Comparison of ENCODE assay signal across 1 cellular context in genomic region chrX:106751407-106751806, GRCh38.
A peak's percentile ranks its signal among the peaks of the same experiment; 100 is the strongest.
TF ChIP-seq lines count a peak whose summit lies in the region.

No MANE protein-coding gene starts in this region.

TF ChIP-seq in HepG2, 621 proteins besides CTCF, POLR2A, EP300 and RAD21:
- TF ChIP-seq ZBTB1 (CRISPR knock-in tag; IDR thresholded peaks at IDR 0.05; ENCODE audit: borderline replicate concordance) (no peak), FOXA1 (IDR thresholded peaks at IDR 0.05) (no peak), FOXA1 (CRISPR knock-in tag; IDR thresholded peaks at IDR 0.05) (no peak), ZNF281 (CRISPR knock-in tag; IDR thresholded peaks at IDR 0.05; ENCODE audit: borderline replicate concordance) (peak; percentile 72), RFX3 (CRISPR knock-in tag; IDR thresholded peaks at IDR 0.05) (no peak), HNF4A (CRISPR knock-in tag; IDR thresholded peaks at IDR 0.05) (peak; percentile 20; the same call in 1 of the 2 replicates)
